ENCODE assay signal across 9 cellular contexts in the genomic region with DNA sequence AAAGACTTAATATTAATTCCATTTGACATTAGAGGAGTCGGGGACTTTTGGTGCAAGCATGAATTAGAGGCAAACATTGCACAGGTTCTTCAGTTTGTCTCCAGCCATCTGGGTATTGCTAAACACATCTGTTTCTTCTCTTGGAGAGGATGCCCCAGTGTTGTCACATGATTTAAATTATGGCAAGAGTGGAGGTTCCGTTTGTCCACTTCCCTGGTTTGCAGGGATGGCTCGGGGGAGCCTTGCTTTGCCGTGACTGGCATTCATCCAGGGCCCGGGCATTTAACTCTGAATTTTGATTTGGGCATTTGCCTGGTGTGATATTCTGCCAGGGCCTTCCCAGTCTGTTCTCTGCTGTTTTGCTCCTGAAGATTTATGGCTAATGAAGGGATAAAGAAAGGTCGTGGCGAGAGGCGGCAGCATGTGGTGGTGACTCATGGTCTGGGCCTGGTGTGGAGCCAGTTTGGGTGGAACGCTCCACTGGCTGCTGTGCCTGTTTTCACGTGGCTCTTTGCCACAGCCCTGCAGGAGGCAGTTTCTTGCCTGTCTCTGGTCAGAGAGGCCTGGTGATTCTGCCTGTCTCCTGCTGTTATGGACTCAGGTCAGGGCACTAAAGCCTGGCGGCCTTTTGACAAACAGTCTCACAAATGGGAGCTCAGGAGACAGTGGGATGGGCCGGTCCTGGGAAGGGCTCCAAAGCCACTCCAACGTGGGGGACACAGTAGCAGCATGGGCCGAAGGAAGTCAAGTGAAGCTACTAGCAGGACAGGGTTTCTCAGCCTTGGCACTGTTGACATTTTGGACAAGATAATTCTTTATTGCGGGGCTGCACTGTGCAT.
DNase-seq lines count a peak whose midpoint lies in the region; ATAC-seq and TF ChIP-seq lines count a peak whose summit lies in the region.
"Had no signal": no experiment of that assay in that cellular context is flagged by ENCODE, and none has a peak within 500 bp of the region (broad histone marks: within the 10 kb centered on the region; RNA-seq: fewer than 3 reads in every experiment).

No MANE protein-coding gene starts in this region.

- TF ChIP-seq POLR2A in right lobe of liver (IDR thresholded peaks at IDR 0.05) = no peak

- intact Hi-C loops in right lobe of liver (cut with DNase I) = no loop called here

- H3K27ac Mint-ChIP-seq in chondrocyte (ENCODE audit: unreplicated experiment) = peak overlapping the region; percentile 95

- H3K27me3 ChIP-seq in right lobe of liver = no peaks in the 10 kb centered on the region
- H3K27me3 ChIP-seq in thoracic aorta (replicated peaks; ENCODE audit: insufficient read depth) = no peaks in the 10 kb centered on the region

- H3K4me3 ChIP-seq in right lobe of liver (no peak overlapping the region), thoracic aorta (peak overlapping the region; percentile 53)

- no peaks in the 10 kb centered on the region for H3K9me3 ChIP-seq in right lobe of liver
- no peaks in the 10 kb centered on the region for H3K9me3 ChIP-seq in thoracic aorta

- ATAC-seq in right lobe of liver (peak; percentile 76 to 96 (median 86)), thoracic aorta (ENCODE audit: insufficient number of reproducible peaks, low FRiP score, low read depth) (peak; percentile 95), HG03095 (IDR thresholded peaks at IDR 0.05; ENCODE audit: unreplicated experiment) (no peak), GM21526 (IDR thresholded peaks at IDR 0.05; ENCODE audit: low FRiP score, unreplicated experiment) (no peak)

- H3K27me3 Mint-ChIP-seq in chondrocyte (ENCODE audit: low read depth) = no peaks in the 10 kb centered on the region

- no peak overlapping the region for H3K4me3 Mint-ChIP-seq in chondrocyte (ENCODE audit: unreplicated experiment)
- H3K4me3 Mint-ChIP-seq: neural crest cell had no signal

- H3K36me3 ChIP-seq in right lobe of liver (no peaks in the 10 kb centered on the region), thoracic aorta (no peaks in the 10 kb centered on the region)

- peak; percentile 28 for TF ChIP-seq CTCF in chondrocyte (IDR thresholded peaks at IDR 0.05)
- no peak for TF ChIP-seq CTCF in right lobe of liver (IDR thresholded peaks at IDR 0.05)
- TF ChIP-seq CTCF in thoracic aorta (IDR thresholded peaks at IDR 0.05) = no peak

- peaks cover 61% of the 10 kb centered on the region for H3K4me1 Mint-ChIP-seq in chondrocyte (ENCODE audit: low read depth)

- 48% methylated on average over 11 of the region's 15 CpGs for WGBS in right lobe of liver (ENCODE audit: insufficient coverage, low coverage, low lambda C conversion rate, missing lambda C conversion rate)

- peak; percentile 99 for DNase-seq in EH (ENCODE audit: low read depth)
- DNase-seq in NCI-H2196 (lab: John Stamatoyannopoulos, UW; ENCODE audit: unreplicated experiment) = peak; percentile 37
- DNase-seq in chondrocyte (ENCODE audit: low spot score) = peak; percentile 94
- peak; percentile 67 to 85 (median 85) for DNase-seq in right lobe of liver
- DNase-seq in thoracic aorta (ENCODE audit: low spot score) = peak; percentile 69
- DNase-seq in GF-D8 (lab: John Stamatoyannopoulos, UW) = no peak

- peak overlapping the region in 1 of 3 donors; percentile 40 for H3K27ac ChIP-seq in right lobe of liver
- peak overlapping the region; percentile 48 to 58 for H3K27ac ChIP-seq in thoracic aorta

- H3K4me1 ChIP-seq in right lobe of liver = no peaks in the 10 kb centered on the region
- peaks cover 7 to 29% of the 10 kb centered on the region in 2 donors for H3K4me1 ChIP-seq in thoracic aorta (ENCODE audit: control insufficient read depth in 1 of 2, low read depth in 2 of 2)

- H3K9me3 Mint-ChIP-seq in chondrocyte (ENCODE audit: low read depth) = no peaks in the 10 kb centered on the region
- H3K9me3 Mint-ChIP-seq: neural crest cell had no signal

- H3K36me3 Mint-ChIP-seq in chondrocyte (ENCODE audit: low read depth) = no peaks in the 10 kb centered on the region

Comparison
In these comparisons a context has a peak if more than half of its experiments do, and no peak if none do; other contexts are left out.
1. ATAC-seq: peak in right lobe of liver (4 of 4) and thoracic aorta (single experiment); none in HG03095 (single experiment) and GM21526 (single experiment).